2 cellular contexts compared by ENCODE assay signal in the genomic region with DNA sequence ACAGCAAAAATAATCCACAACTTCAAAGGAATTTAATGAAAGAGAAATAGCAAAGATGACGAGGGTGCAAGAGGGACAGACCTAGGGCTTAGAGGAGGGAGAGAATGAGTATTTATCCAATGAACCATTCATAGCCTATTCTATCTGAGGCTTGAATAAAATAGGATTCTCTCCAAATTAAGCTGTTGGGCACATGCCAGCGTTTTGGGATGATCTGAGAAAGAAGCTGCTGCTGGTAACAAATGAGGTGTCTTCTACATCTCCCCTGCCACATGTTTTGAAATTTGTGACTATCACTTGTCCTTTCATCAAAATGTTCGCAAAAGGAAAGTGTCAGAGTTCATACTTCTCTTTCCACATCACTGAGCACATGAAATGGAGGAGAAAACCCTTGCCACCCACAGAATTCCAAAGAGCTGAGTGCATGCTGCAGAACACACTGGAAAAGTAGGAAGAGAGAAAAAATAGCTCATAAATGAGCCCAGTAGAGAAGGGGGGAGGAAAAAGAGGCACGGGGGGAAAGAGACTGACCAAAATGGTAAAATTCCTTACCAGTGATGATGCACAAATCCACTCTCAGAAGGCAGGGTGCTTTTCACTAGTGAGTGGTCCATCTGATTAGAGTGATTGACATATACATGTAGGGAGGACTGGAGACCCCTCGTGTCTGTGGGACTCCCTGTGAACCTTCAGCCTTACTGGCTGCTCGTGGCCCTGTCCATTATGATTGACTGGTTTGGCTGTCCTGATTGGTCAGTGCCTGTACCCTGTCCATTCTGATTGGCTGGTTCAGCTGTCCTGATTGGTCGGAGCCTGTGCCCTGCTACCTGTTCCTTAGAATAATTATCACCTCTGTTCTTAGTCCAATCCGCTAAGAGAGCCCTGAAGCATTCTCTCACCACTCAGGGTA.
TF ChIP-seq lines count a peak whose summit lies in the region.

No MANE protein-coding gene starts in this region.

TF ChIP-seq in A549, 52 proteins besides CTCF, POLR2A, EP300 and RAD21 (continued from another document):
- TF ChIP-seq, protein P1, sequence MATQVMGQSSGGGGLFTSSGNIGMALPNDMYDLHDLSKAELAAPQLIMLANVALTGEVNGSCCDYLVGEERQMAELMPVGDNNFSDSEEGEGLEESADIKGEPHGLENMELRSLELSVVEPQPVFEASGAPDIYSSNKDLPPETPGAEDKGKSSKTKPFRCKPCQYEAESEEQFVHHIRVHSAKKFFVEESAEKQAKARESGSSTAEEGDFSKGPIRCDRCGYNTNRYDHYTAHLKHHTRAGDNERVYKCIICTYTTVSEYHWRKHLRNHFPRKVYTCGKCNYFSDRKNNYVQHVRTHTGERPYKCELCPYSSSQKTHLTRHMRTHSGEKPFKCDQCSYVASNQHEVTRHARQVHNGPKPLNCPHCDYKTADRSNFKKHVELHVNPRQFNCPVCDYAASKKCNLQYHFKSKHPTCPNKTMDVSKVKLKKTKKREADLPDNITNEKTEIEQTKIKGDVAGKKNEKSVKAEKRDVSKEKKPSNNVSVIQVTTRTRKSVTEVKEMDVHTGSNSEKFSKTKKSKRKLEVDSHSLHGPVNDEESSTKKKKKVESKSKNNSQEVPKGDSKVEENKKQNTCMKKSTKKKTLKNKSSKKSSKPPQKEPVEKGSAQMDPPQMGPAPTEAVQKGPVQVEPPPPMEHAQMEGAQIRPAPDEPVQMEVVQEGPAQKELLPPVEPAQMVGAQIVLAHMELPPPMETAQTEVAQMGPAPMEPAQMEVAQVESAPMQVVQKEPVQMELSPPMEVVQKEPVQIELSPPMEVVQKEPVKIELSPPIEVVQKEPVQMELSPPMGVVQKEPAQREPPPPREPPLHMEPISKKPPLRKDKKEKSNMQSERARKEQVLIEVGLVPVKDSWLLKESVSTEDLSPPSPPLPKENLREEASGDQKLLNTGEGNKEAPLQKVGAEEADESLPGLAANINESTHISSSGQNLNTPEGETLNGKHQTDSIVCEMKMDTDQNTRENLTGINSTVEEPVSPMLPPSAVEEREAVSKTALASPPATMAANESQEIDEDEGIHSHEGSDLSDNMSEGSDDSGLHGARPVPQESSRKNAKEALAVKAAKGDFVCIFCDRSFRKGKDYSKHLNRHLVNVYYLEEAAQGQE (IDR thresholded peaks at IDR 0.05), result no peak
- TF ChIP-seq RNF2 (IDR thresholded peaks at IDR 0.05; ENCODE audit: borderline replicate concordance, low read depth) (no peak), KDM1A (IDR thresholded peaks at IDR 0.05; ENCODE audit: low read depth) (no peak)
TF ChIP-seq in A549: peak in this region for 0.

TF ChIP-seq in Ishikawa, 13 proteins besides CTCF, POLR2A, EP300 and RAD21 (continued from another document):
- TF ChIP-seq, protein P1 (IDR thresholded peaks at IDR 0.05; ENCODE audit: low read depth), result no peak
- no peak for TF ChIP-seq ZBTB7A (IDR thresholded peaks at IDR 0.05; ENCODE audit: low read depth)
